Comparison of ENCODE assay signal across 2 cellular contexts in genomic region chr10:71829171-71829570, GRCh38.
TF ChIP-seq lines count a peak whose summit lies in the region.

No MANE protein-coding gene starts in this region.

TF ChIP-seq in liver, 16 proteins besides CTCF, POLR2A, EP300 and RAD21:
- TF ChIP-seq JUND (IDR thresholded peaks at IDR 0.05) (no peak), MAX (IDR thresholded peaks at IDR 0.05) (peak; percentile 29), ATF3 (IDR thresholded peaks at IDR 0.05) (no peak), RXRA (IDR thresholded peaks at IDR 0.05) (peak in 1 of 2 donors; percentile 24)

TF ChIP-seq in HepG2, 621 proteins besides CTCF, POLR2A, EP300 and RAD21:
- TF ChIP-seq ZNF281 (CRISPR knock-in tag; IDR thresholded peaks at IDR 0.05; ENCODE audit: borderline replicate concordance) (no peak), ZNF121 (CRISPR knock-in tag; IDR thresholded peaks at IDR 0.05) (no peak), BRCA1 (CRISPR knock-in tag; IDR thresholded peaks at IDR 0.05) (no peak), NFE2L2 (IDR thresholded peaks at IDR 0.05; ENCODE audit: low read length) (no peak), JARID2 (CRISPR knock-in tag; IDR thresholded peaks at IDR 0.05; ENCODE audit: insufficient replicate concordance) (no peak), ZNF691 (CRISPR knock-in tag; IDR thresholded peaks at IDR 0.05; ENCODE audit: borderline replicate concordance, low read depth) (no peak), HOXA5 (CRISPR knock-in tag; IDR thresholded peaks at IDR 0.05) (no peak)
